ENCODE assay signal across 1 cellular context in genomic region chr9:111427186-111427585, GRCh38.
A peak's percentile ranks its signal among the peaks of the same experiment; 100 is the strongest.
TF ChIP-seq lines count a peak whose summit lies in the region.

No MANE protein-coding gene starts in this region.

TF ChIP-seq in HCT116, 20 proteins besides CTCF, POLR2A, EP300 and RAD21 (continued from another document):
- TF ChIP-seq, protein P1, sequence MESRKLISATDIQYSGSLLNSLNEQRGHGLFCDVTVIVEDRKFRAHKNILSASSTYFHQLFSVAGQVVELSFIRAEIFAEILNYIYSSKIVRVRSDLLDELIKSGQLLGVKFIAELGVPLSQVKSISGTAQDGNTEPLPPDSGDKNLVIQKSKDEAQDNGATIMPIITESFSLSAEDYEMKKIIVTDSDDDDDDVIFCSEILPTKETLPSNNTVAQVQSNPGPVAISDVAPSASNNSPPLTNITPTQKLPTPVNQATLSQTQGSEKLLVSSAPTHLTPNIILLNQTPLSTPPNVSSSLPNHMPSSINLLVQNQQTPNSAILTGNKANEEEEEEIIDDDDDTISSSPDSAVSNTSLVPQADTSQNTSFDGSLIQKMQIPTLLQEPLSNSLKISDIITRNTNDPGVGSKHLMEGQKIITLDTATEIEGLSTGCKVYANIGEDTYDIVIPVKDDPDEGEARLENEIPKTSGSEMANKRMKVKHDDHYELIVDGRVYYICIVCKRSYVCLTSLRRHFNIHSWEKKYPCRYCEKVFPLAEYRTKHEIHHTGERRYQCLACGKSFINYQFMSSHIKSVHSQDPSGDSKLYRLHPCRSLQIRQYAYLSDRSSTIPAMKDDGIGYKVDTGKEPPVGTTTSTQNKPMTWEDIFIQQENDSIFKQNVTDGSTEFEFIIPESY (IDR thresholded peaks at IDR 0.05; ENCODE audit: extremely low read depth, insufficient replicate concordance, low read length), result no peak
- no peak for TF ChIP-seq EZH2 (IDR thresholded peaks at IDR 0.05)
- TF ChIP-seq ZFX (IDR thresholded peaks at IDR 0.05), result no peak
- TF ChIP-seq ATF3 (IDR thresholded peaks at IDR 0.05), result no peak
- no peak for TF ChIP-seq TCF7L2 (IDR thresholded peaks at IDR 0.05; ENCODE audit: borderline replicate concordance, extremely low read depth, insufficient read depth, insufficient read length)
- no peak for TF ChIP-seq CEBPB (IDR thresholded peaks at IDR 0.05; ENCODE audit: low read depth)
- TF ChIP-seq EGR1 (IDR thresholded peaks at IDR 0.05; ENCODE audit: low read depth), result no peak
- TF ChIP-seq YY1 (IDR thresholded peaks at IDR 0.05; ENCODE audit: extremely low read depth, insufficient replicate concordance, low read depth, low read length), result no peak
- no peak for TF ChIP-seq ELF1 (IDR thresholded peaks at IDR 0.05; ENCODE audit: borderline replicate concordance, low read depth)
- TF ChIP-seq EZH2phosphoT487 (IDR thresholded peaks at IDR 0.05; ENCODE audit: borderline replicate concordance), result no peak
- peak; percentile 53 for TF ChIP-seq FOSL1 (IDR thresholded peaks at IDR 0.05; ENCODE audit: low read depth)
- TF ChIP-seq MAX (IDR thresholded peaks at IDR 0.05), result no peak
- no peak for TF ChIP-seq POLR2AphosphoS5 (IDR thresholded peaks at IDR 0.05; ENCODE audit: low read depth, low read length)
